ENCODE assay signal across 8 cellular contexts in genomic region chr12:53295070-53295890, GRCh38.
DNase-seq lines count a peak whose midpoint lies in the region; ATAC-seq and TF ChIP-seq lines count a peak whose summit lies in the region.

Gene PFDN5, plus strand, starts transcription at chr12:53295542. Its CDS starts 26 bp downstream, at chr12:53295568.

- no peaks in the 10 kb centered on the region for H3K27me3 Mint-ChIP-seq in central memory CD8-positive, alpha-beta T cell

- ATAC-seq in HG03196 (IDR thresholded peaks at IDR 0.05; ENCODE audit: unreplicated experiment): peak; percentile 84
- ATAC-seq in central memory CD8-positive, alpha-beta T cell (replicated peaks; ENCODE audit: extremely low read depth, poor library complexity, severe bottlenecking): peak; percentile 95

- peaks cover 40% of the 10 kb centered on the region for H3K4me1 Mint-ChIP-seq in central memory CD8-positive, alpha-beta T cell

- H3K4me3 Mint-ChIP-seq in central memory CD8-positive, alpha-beta T cell: peak within 1 kb of the TSS; percentile 98

- peaks cover 23% of the 10 kb centered on the region for H3K36me3 Mint-ChIP-seq in central memory CD8-positive, alpha-beta T cell (ENCODE audit: insufficient read depth)

- no peaks in the 10 kb centered on the region for H3K9me3 Mint-ChIP-seq in central memory CD8-positive, alpha-beta T cell

- in situ Hi-C loops in GM18951 (cut with MboI; ENCODE audit: low sequenced_read_pairs, unreplicated experiment): loop anchor here (10.0 kb wide), 1 partner anchor 80 kb away; no protein-coding TSS in a partner anchor

- DNase-seq in AG08395 (ENCODE audit: low spot score): peak; percentile 88
- DNase-seq in NCI-H345 (lab: John Stamatoyannopoulos, UW): peak; percentile 83
- peak; percentile 82 for DNase-seq in activated CD4-positive, CD25-positive, alpha-beta regulatory T cell treated with anti-CD3 and anti-CD28 coated beads, Interleukin-2, amount 50 U/mL, for 16 hours (ENCODE audit: low read depth, low spot score)
- peak; percentile 74 to 84 for DNase-seq in central memory CD8-positive, alpha-beta T cell (ENCODE audit: low spot score in 2 of 2)
- DNase-seq in islet precursor cell: peak; percentile 97
- peak; percentile 73 to 82 (median 76) for DNase-seq in stimulated activated CD4-positive, alpha-beta T cell treated with anti-CD3 and anti-CD28 coated beads, Interleukin-12 subunit alpha, Interleukin-12 subunit beta, amount 100 ng/mL, for 48 hours (ENCODE audit: low read depth in 2 of 3, low spot score in 1 of 3)

- peak; percentile 83 for TF ChIP-seq POLR2A in GM18951 (IDR thresholded peaks at IDR 0.05; ENCODE audit: extremely low read depth, insufficient read depth, insufficient read length)

- peak within 1 kb of the TSS; percentile 97 for H3K27ac Mint-ChIP-seq in central memory CD8-positive, alpha-beta T cell (ENCODE audit: low read depth)

Comparison
In these comparisons a context has a peak if more than half of its experiments do, and no peak if none do; other contexts are left out.
1. Peak in every context shown above with its lines: DNase-seq and ATAC-seq.